In the genomic region with DNA sequence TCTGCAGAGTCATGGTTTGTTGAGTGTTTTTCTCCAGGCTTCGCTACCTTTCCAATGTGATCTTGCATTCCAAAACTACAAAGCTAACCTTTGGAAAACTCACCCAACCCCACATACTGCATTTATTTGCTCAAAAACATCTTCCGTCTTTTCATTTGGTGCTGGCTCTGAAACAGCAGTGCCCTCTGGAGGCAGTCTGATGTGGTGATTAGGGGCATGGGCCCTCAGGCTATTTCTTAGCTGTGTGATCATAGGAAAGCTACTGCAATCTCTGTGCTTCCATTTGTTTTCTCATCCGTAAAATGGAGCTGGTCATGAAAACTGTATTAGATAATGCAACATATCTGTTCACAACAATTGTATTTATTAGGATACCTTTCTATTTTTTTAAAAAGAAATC, we compare ENCODE assay signal across 8 cellular contexts. TPM values are rescaled to one million over a fixed set of nuclear protein-coding genes. Genes with fewer than 3 reads are reported as not detected.
A peak's percentile ranks its signal among the peaks of the same experiment; 100 is the strongest.
DNase-seq lines count a peak whose midpoint lies in the region; ATAC-seq and TF ChIP-seq lines count a peak whose summit lies in the region.

No MANE protein-coding gene starts in this region.

- H3K4me3 Mint-ChIP-seq in neural crest cell: no peak overlapping the region

- no peak for ATAC-seq in GM18498 (IDR thresholded peaks at IDR 0.05; ENCODE audit: unreplicated experiment)

- H3K27ac Mint-ChIP-seq in neural crest cell (ENCODE audit: unreplicated experiment): no peak overlapping the region

- intact Hi-C loops in posterior vena cava (cut with DNase I): loop anchor here (5.0 to 10.0 kb wide), 2 partner anchors 465 to 467 kb away; no protein-coding TSS in a partner anchor

- peak; percentile 5 for DNase-seq in SKM-1 treated with dmso at 0.1 percent for 144 hours (lab: John Stamatoyannopoulos, UW; ENCODE audit: unreplicated experiment)
- no peak for DNase-seq in SKM-1 (lab: John Stamatoyannopoulos, UW; ENCODE audit: unreplicated experiment)
- DNase-seq in NB4 (ENCODE audit: low read depth): peak; percentile 54
- peak; percentile 58 to 67 for DNase-seq in cardiac fibroblast (ENCODE audit: low read depth in 2 of 2)
- peak; percentile 44 for DNase-seq in neural crest cell (ENCODE audit: low read depth, low spot score)
- no peak for DNase-seq in posterior vena cava (ENCODE audit: low spot score)
- DNase-seq in NCI-H524 treated with DMSO at 0.1 percent for 48 hours (lab: John Stamatoyannopoulos, UW): no peak

- H3K4me3 ChIP-seq in NB4 (ENCODE audit: low read depth, low read length) (no peak overlapping the region), cardiac fibroblast (replicated peaks in 1 of 2; ENCODE audit: low read depth in 2 of 2, low read length in 2 of 2) (no peak overlapping the region)

- TF ChIP-seq CTCF in NB4 (IDR thresholded peaks at IDR 0.05; ENCODE audit: low read depth, low read length) (peak; percentile 74), cardiac fibroblast (IDR thresholded peaks at IDR 0.05; ENCODE audit: low read depth, low read length) (peak; percentile 80), neural crest cell (conservative IDR thresholded peaks at IDR 0.05) (peak; percentile 65)

- H3K27me3 Mint-ChIP-seq in neural crest cell (ENCODE audit: low read depth): no peaks in the 10 kb centered on the region

- no peak for TF ChIP-seq POLR2A in NB4 (IDR thresholded peaks at IDR 0.05; ENCODE audit: extremely low read depth, insufficient read length)

- H3K9me3 Mint-ChIP-seq in neural crest cell: no peaks in the 10 kb centered on the region

- peaks cover 6% of the 10 kb centered on the region for H3K36me3 Mint-ChIP-seq in neural crest cell (ENCODE audit: low read depth)

- no peaks in the 10 kb centered on the region for H3K4me1 Mint-ChIP-seq in neural crest cell

RNA-seq across cellular contexts. Expression of gene MTHFS, which starts 47.0 kb away (rescaled TPM):
- total RNA-seq in neural crest cell (11.2 and 11.9 TPM in 2 replicates), posterior vena cava (10 to 100 TPM in 1 of 2 donors, 1 to 10 TPM in 1; 6.9 to 18.1 TPM)

Comparison
In these comparisons a context has a peak if more than half of its experiments do, and no peak if none do; other contexts are left out.
1. DNase-seq: peak in SKM-1 treated with dmso at 0.1 percent for 144 hours (single experiment), NB4 (single experiment), cardiac fibroblast (2 of 2) and neural crest cell (single experiment); none in SKM-1 (single experiment), posterior vena cava (single experiment) and NCI-H524 treated with DMSO at 0.1 percent for 48 hours (single experiment).
2. Peak in every context shown above with its lines, with median percentiles within 50 percentile points of each other: CTCF ChIP-seq.